Comparison of ENCODE assay signal across 19 cellular contexts in genomic region chr9:136025481-136025880, GRCh38.
"Had no signal": no experiment of that assay in that cellular context is flagged by ENCODE, and none has a peak within 500 bp of the region (broad histone marks: within the 10 kb centered on the region; RNA-seq: fewer than 3 reads in every experiment).

No MANE protein-coding gene starts in this region.

- H3K4me3 Mint-ChIP-seq: activated CD4-positive, alpha-beta memory T cell treated with anti-CD3 and anti-CD28 coated beads, Interleukin-2, amount 10 ng/mL, durations not matched to agents 7 days and 5 days; activated CD4-positive, alpha-beta T cell treated with anti-CD3 and anti-CD28 coated beads for 36 hours; activated naive CD8-positive, alpha-beta T cell treated with anti-CD3 and anti-CD28 coated beads, Interleukin-2, amount 50 U/mL, for 24 hours; activated T-cell treated with anti-CD3 and anti-CD28 coated beads, Interleukin-2, amount 50 U/mL, for 72 hours; IgD-negative memory B cell had no signal

- H3K27me3 Mint-ChIP-seq: activated CD4-positive, alpha-beta memory T cell treated with anti-CD3 and anti-CD28 coated beads, Interleukin-2, amount 10 ng/mL, durations not matched to agents 7 days and 5 days; activated CD4-positive, alpha-beta T cell treated with anti-CD3 and anti-CD28 coated beads for 36 hours had no signal

- H3K4me1 Mint-ChIP-seq: activated CD4-positive, alpha-beta memory T cell treated with anti-CD3 and anti-CD28 coated beads, Interleukin-2, amount 10 ng/mL, durations not matched to agents 7 days and 5 days; activated CD4-positive, alpha-beta T cell treated with anti-CD3 and anti-CD28 coated beads for 36 hours; activated naive CD8-positive, alpha-beta T cell treated with anti-CD3 and anti-CD28 coated beads, Interleukin-2, amount 50 U/mL, for 24 hours had no signal

- ATAC-seq: activated CD4-positive, alpha-beta T cell treated with anti-CD3 and anti-CD28 coated beads for 36 hours; activated naive CD4-positive, alpha-beta T cell treated with anti-CD3 and anti-CD28 coated beads, Interleukin-2, amount 50 U/mL, for 72 hours; activated naive CD8-positive, alpha-beta T cell treated with anti-CD3 and anti-CD28 coated beads, Interleukin-2, amount 50 U/mL, for 24 hours; activated T-cell treated with anti-CD3 and anti-CD28 coated beads, Interleukin-2, amount 50 U/mL, for 72 hours had no signal

- H3K9me3 Mint-ChIP-seq: activated CD4-positive, alpha-beta memory T cell treated with anti-CD3 and anti-CD28 coated beads, Interleukin-2, amount 10 ng/mL, durations not matched to agents 7 days and 5 days; activated naive CD8-positive, alpha-beta T cell treated with anti-CD3 and anti-CD28 coated beads, Interleukin-2, amount 50 U/mL, for 24 hours had no signal

- DNase-seq: activated CD4-positive, alpha-beta memory T cell treated with anti-CD3 and anti-CD28 coated beads, Interleukin-2, amount 10 ng/mL, durations not matched to agents 7 days and 5 days; activated CD4-positive, alpha-beta T cell treated with anti-CD3 and anti-CD28 coated beads for 36 hours; activated CD4-positive, alpha-beta T cell treated with anti-CD3 and anti-CD28 coated beads, Interleukin-2, amount 50 U/mL, for 1 hour; activated naive CD4-positive, alpha-beta T cell treated with Interleukin-2 at 50 U/mL for 16 hours; activated naive CD8-positive, alpha-beta T cell treated with anti-CD3 and anti-CD28 coated beads, Interleukin-2, amount 50 U/mL, for 24 hours; activated T-cell treated with anti-CD3 and anti-CD28 coated beads, Interleukin-2, amount 50 U/mL, for 72 hours; KG1; NCI-H1092; NCI-H1417 treated with DMSO at 0.1 percent for 48 hours; NCI-H1694; NCI-H2029; NCI-H345; NCI-H510A; NCI-H526 treated with DMSO at 0.1 percent for 48 hours; NCI-H82; T-helper 1 cell had no signal

- H3K27ac Mint-ChIP-seq: activated CD4-positive, alpha-beta memory T cell treated with anti-CD3 and anti-CD28 coated beads, Interleukin-2, amount 10 ng/mL, durations not matched to agents 7 days and 5 days; activated CD4-positive, alpha-beta T cell treated with anti-CD3 and anti-CD28 coated beads for 36 hours; activated naive CD4-positive, alpha-beta T cell treated with anti-CD3 and anti-CD28 coated beads, Interleukin-2, amount 50 U/mL, for 72 hours; activated naive CD8-positive, alpha-beta T cell treated with anti-CD3 and anti-CD28 coated beads, Interleukin-2, amount 50 U/mL, for 24 hours; activated T-cell treated with anti-CD3 and anti-CD28 coated beads, Interleukin-2, amount 50 U/mL, for 72 hours; IgD-negative memory B cell had no signal

- H3K9me3 ChIP-seq: SK-N-SH had no signal

- H3K36me3 Mint-ChIP-seq: activated naive CD4-positive, alpha-beta T cell treated with anti-CD3 and anti-CD28 coated beads, Interleukin-2, amount 50 U/mL, for 72 hours had no signal
